ENCODE assay signal across 18 cellular contexts in genomic region chr9:61666849-61667371, GRCh38.
DNase-seq lines count a peak whose midpoint lies in the region; TF ChIP-seq lines count a peak whose summit lies in the region.
"Had no signal": no experiment of that assay in that cellular context is flagged by ENCODE, and none has a peak within 500 bp of the region (broad histone marks: within the 10 kb centered on the region; RNA-seq: fewer than 3 reads in every experiment).

No MANE protein-coding gene starts in this region.

- no peak overlapping the region for H2AFZ ChIP-seq in H9 (ENCODE audit: low read length)

- H2BK15ac ChIP-seq in H9 (ENCODE audit: low read depth, low read length) = no peak overlapping the region

- no peak for TF ChIP-seq EP300 in sigmoid colon (IDR thresholded peaks at IDR 0.05)

- H3K27me3 Mint-ChIP-seq in H9 (ENCODE audit: low read depth) = peaks cover 4% of the 10 kb centered on the region

- H3K4ac ChIP-seq in H9 (ENCODE audit: low read depth, low read length) = no peak overlapping the region

- no peak overlapping the region for H3T11ph ChIP-seq in H9 (ENCODE audit: low read length)

- DNase-seq in AG04449 (ENCODE audit: low read depth, low spot score) (no peak), H9 (peak; percentile 2), fibroblast of pulmonary artery (ENCODE audit: low read depth) (no peak), sigmoid colon (peak; percentile 45), NCI-H1417 (lab: John Stamatoyannopoulos, UW) (no peak), Ammon's horn (ENCODE audit: low spot score) (no peak)
- DNase-seq in activated effector memory CD4-positive, alpha-beta T cell treated with Interleukin-2 at 50 U/mL for 16 hours = no peak
- DNase-seq: CD8-positive, alpha-beta T cell; DND-41; GF-D8; H7; Karpas-422; MM.1S; NCI-H1105 treated with DMSO at 0.1 percent for 48 hours; NCI-H187 treated with DMSO at 0.1 percent for 48 hours; NCI-H2171; NCI-H82; SHP77 treated with DMSO at 0.1 percent for 48 hours had no signal

- no peaks in the 10 kb centered on the region for H3K36me3 ChIP-seq in sigmoid colon

- H3K23me2 ChIP-seq in H9 (ENCODE audit: insufficient read length, low read depth, low read length, poor library complexity, severe bottlenecking) = no peaks in the 10 kb centered on the region

- no peak overlapping the region for H3K14ac ChIP-seq in H9 (ENCODE audit: insufficient read depth, low read length)

- no peak overlapping the region for H3K23ac ChIP-seq in H9 (ENCODE audit: insufficient read length, low read depth, low read length)

- WGBS in H9 (ENCODE audit: extremely low coverage, insufficient read length, low lambda C conversion rate) = no CpG with 5 or more reads among the region's 26 CpGs
- 85 to 89% methylated on average over 26 of the region's 26 CpGs for WGBS in sigmoid colon, 2 donors

- H2BK120ac ChIP-seq in H9 (ENCODE audit: low read depth, low read length, poor library complexity, severe bottlenecking) = no peak overlapping the region

- H3K4me2 ChIP-seq in H9 (ENCODE audit: insufficient read depth, insufficient read length, low read length) = no peak overlapping the region

- no peak overlapping the region for H4K8ac ChIP-seq in H9 (replicated peaks; ENCODE audit: insufficient read length, low read depth, low read length)

- TF ChIP-seq CTCF in AG04449 (IDR thresholded peaks at IDR 0.05; ENCODE audit: insufficient read depth, low read length, missing control alignments) (no peak), H9 (conservative IDR thresholded peaks at IDR 0.05) (no peak), fibroblast of pulmonary artery (IDR thresholded peaks at IDR 0.05; ENCODE audit: low read length, missing control alignments) (no peak), sigmoid colon (IDR thresholded peaks at IDR 0.05) (no peak)

- H3K36me3 Mint-ChIP-seq in H9 (ENCODE audit: insufficient read depth in 1 of 3, low read depth in 3 of 3) = peaks cover 20 to 31% (median 23%) of the 10 kb centered on the region in 3 experiments
- H3K36me3 Mint-ChIP-seq: CD8-positive, alpha-beta T cell had no signal

- H4K20me1 ChIP-seq in H9 (ENCODE audit: control insufficient read depth, insufficient read depth, insufficient read length) = no peaks in the 10 kb centered on the region

- no peak for TF ChIP-seq POLR2A in sigmoid colon (IDR thresholded peaks at IDR 0.05)

- H3K9me3 ChIP-seq in H9 (ENCODE audit: control insufficient read depth, low read depth, low read length) = peaks cover 66% of the 10 kb centered on the region
- H3K9me3 ChIP-seq in sigmoid colon = peaks cover 0 to 7% (median 0%) of the 10 kb centered on the region in 4 donors

- no peak overlapping the region for H3K56ac ChIP-seq in H9 (ENCODE audit: insufficient read length, low read depth, low read length)

- POLR2A ChIA-PET in AG04449 (lab: Yijun Ruan, JAX) = no interaction called here

- H3K4me1 Mint-ChIP-seq in H9 = no peaks in the 10 kb centered on the region

- H3K4me3 ChIP-seq in AG04449 (ENCODE audit: low read depth, low read length) (peak overlapping the region; percentile 15; the same call in 1 of the 2 replicates), fibroblast of pulmonary artery (replicated peaks; ENCODE audit: low read depth, low read length) (peak overlapping the region; percentile 19), sigmoid colon (no peak overlapping the region)

- CTCF ChIA-PET in AG04449 (lab: Yijun Ruan, JAX) = no interaction called here

- no peak overlapping the region for H4K5ac ChIP-seq in H9 (ENCODE audit: insufficient read length, low read depth, low read length)

- H3K79me1 ChIP-seq in H9 (ENCODE audit: insufficient read depth, low read depth, low read length, poor library complexity, severe bottlenecking) = no peaks in the 10 kb centered on the region

- H3K9ac ChIP-seq in H9 (ENCODE audit: extremely low read depth, insufficient read length, low read length) = no peak overlapping the region

- H3K27ac Mint-ChIP-seq in H9 = no peak overlapping the region
- H3K27ac Mint-ChIP-seq: CD8-positive, alpha-beta T cell had no signal

- H3K79me2 ChIP-seq in H9 (ENCODE audit: insufficient read depth, low read length) = no peaks in the 10 kb centered on the region

- H3K4me1 ChIP-seq in H9 (ENCODE audit: insufficient read depth, low read length) (no peaks in the 10 kb centered on the region), sigmoid colon (no peaks in the 10 kb centered on the region)

- peaks cover 69 to 71% of the 10 kb centered on the region in 2 experiments for H3K9me3 Mint-ChIP-seq in H9

- H3K27me3 ChIP-seq in H9 (ENCODE audit: insufficient read depth, low read length) (no peaks in the 10 kb centered on the region), sigmoid colon (no peaks in the 10 kb centered on the region)

- H3K18ac ChIP-seq in H9 (ENCODE audit: insufficient read length, low read depth, low read length) = no peak overlapping the region

- H3K27ac ChIP-seq in H9 (ENCODE audit: insufficient read length, low read depth, low read length) (no peak overlapping the region), sigmoid colon (no peak overlapping the region)

- no peak overlapping the region for H2BK5ac ChIP-seq in H9 (ENCODE audit: insufficient read length, low read length)

- intact Hi-C loops in sigmoid colon (cut with DNase I) = no loop called here

- H2AK5ac ChIP-seq in H9 (ENCODE audit: insufficient read length, low read length) = no peak overlapping the region

- no peak overlapping the region for H2BK12ac ChIP-seq in H9 (ENCODE audit: insufficient read length, low read depth, low read length)

- no peak overlapping the region for H2BK20ac ChIP-seq in H9 (ENCODE audit: low read depth, low read length, poor library complexity, severe bottlenecking)

- no peak overlapping the region for H4K91ac ChIP-seq in H9 (ENCODE audit: insufficient read length, low read depth, low read length)

- no peak overlapping the region for H3K4me3 Mint-ChIP-seq in H9
- H3K4me3 Mint-ChIP-seq: CD8-positive, alpha-beta T cell had no signal

Comparison
In these comparisons a context has a peak if more than half of its experiments do, and no peak if none do; other contexts are left out.
1. DNase-seq: peak in H9 (single experiment) and sigmoid colon (single experiment); none in AG04449 (single experiment), fibroblast of pulmonary artery (single experiment), NCI-H1417 (0 of 3), Ammon's horn (single experiment) and activated effector memory CD4-positive, alpha-beta T cell treated with Interleukin-2 at 50 U/mL for 16 hours (single experiment).
2. H3K4me3 ChIP-seq: peak in AG04449 (single experiment) and fibroblast of pulmonary artery (single experiment); none in sigmoid colon (0 of 4).